20 cellular contexts compared by ENCODE assay signal in the genomic region with DNA sequence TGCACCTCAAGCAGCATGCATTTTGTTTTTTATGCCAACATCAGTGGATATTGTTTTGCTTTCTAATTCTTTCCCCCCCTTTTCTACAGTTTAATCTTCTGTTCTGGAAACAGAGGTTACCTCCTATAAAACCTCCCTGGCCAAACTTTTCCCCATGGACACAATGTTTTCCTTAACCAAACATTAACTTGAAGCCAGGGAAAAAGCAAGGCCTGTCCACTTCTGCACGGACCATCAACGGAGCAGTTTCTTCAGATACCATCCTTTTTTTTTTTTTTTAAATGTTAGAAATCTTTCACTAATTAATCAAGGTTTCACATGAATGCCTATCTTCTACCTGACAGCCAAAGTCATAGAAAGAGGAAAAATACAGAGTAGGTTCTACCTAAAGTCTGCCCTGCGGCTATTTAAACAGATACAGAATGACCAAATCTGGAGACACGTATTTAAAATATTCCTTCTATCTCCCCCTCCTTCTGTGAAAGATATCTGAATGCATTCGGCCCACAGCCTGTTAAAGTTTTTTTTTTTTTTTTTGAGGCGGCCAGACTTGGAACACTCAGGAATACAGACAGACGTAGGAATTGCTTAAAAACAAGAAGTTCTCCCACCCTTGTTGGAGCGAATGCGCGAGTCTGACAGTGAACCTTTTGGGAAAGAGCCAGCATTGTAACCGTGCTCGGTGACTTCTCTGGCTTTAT.
DNase-seq lines count a peak whose midpoint lies in the region; ATAC-seq, FAIRE-seq and TF ChIP-seq lines count a peak whose summit lies in the region.
"Had no signal": no experiment of that assay in that cellular context is flagged by ENCODE, and none has a peak within 500 bp of the region (broad histone marks: within the 10 kb centered on the region; RNA-seq: fewer than 3 reads in every experiment).

No MANE protein-coding gene starts in this region.

- peak overlapping the region; percentile 36 for H3K9ac ChIP-seq in rectal smooth muscle tissue (ENCODE audit: low read length)

- DNase-seq in left ventricle myocardium superior (no peak), upper lobe of left lung (no peak), small intestine (no peak), nucleus accumbens (lab: John Stamatoyannopoulos, UW) (no peak), HuH-7.5 (ENCODE audit: low spot score) (no peak), iPS-NIHi7 (ENCODE audit: extremely low spot score) (no peak)
- DNase-seq: activated CD4-positive, alpha-beta T cell treated with anti-CD3 and anti-CD28 coated beads, Interleukin-2, amount 50 U/mL, for 1 hour; effector CD4-positive, alpha-beta T cell; EL; MM.1S; NCI-H1436 treated with DMSO at 0.1 percent for 48 hours; NCI-H510A treated with DMSO at 0.1 percent for 48 hours; stimulated activated CD4-positive, alpha-beta T cell treated with anti-CD3 and anti-CD28 coated beads, Interleukin-15, amount 100 ng/mL, for 24 hours; stimulated activated CD8-positive, alpha-beta memory T cell treated with anti-CD3 and anti-CD28 coated beads, Interleukin-4, amount 100 ng/mL, for 48 hours; T-helper 17 cell had no signal

- no peak for FAIRE-seq in small intestine (lab: Jason Lieb, UNC)
- FAIRE-seq: RCC 7860 had no signal

- no peaks in the 10 kb centered on the region for H3K9me3 ChIP-seq in esophagus (ENCODE audit: control insufficient read depth in 2 of 2, insufficient read depth in 1 of 2, low read depth in 1 of 2, low read length in 1 of 2)
- no peaks in the 10 kb centered on the region for H3K9me3 ChIP-seq in upper lobe of left lung
- no peaks in the 10 kb centered on the region for H3K9me3 ChIP-seq in small intestine (ENCODE audit: control insufficient read depth, low read depth)
- H3K9me3 ChIP-seq: HAP-1 had no signal

- peak overlapping the region; percentile 28 to 47 for H3K27ac ChIP-seq in esophagus (ENCODE audit: low read depth in 2 of 2, low read length in 1 of 2)
- H3K27ac ChIP-seq in rectal smooth muscle tissue (ENCODE audit: low read depth, low read length) = peak overlapping the region; percentile 85
- peak overlapping the region in 2 of 4 donors; percentile 49 to 58 for H3K27ac ChIP-seq in upper lobe of left lung
- H3K27ac ChIP-seq in small intestine (ENCODE audit: low read depth in 1 of 2, low read length in 1 of 2) = no peak overlapping the region

- H3K4me1 ChIP-seq in esophagus (ENCODE audit: control insufficient read depth in 2 of 2, insufficient read depth in 2 of 2, low read length in 1 of 2) = no peaks in the 10 kb centered on the region
- H3K4me1 ChIP-seq in rectal smooth muscle tissue (ENCODE audit: control insufficient read depth, insufficient read depth, low read length) = peaks cover 17% of the 10 kb centered on the region
- H3K4me1 ChIP-seq in upper lobe of left lung = no peaks in the 10 kb centered on the region
- no peaks in the 10 kb centered on the region for H3K4me1 ChIP-seq in small intestine (ENCODE audit: control insufficient read depth in 2 of 2, insufficient read depth in 1 of 2, low read depth in 1 of 2, low read length in 1 of 2)
- H3K4me1 ChIP-seq: HAP-1 had no signal

- no peak for TF ChIP-seq CTCF in upper lobe of left lung (IDR thresholded peaks at IDR 0.05)

- 80 to 87% methylated on average over 12 of the region's 12 CpGs for WGBS in esophagus, 2 donors
- 77 to 78% methylated on average over 12 of the region's 12 CpGs for WGBS in upper lobe of left lung, 2 donors
- 88 to 95% (median 94%) methylated on average over 12 of the region's 12 CpGs for WGBS in small intestine, 3 donors

- no peak for TF ChIP-seq EP300 in upper lobe of left lung (IDR thresholded peaks at IDR 0.05)

- H3K27me3 ChIP-seq in esophagus (ENCODE audit: control insufficient read depth in 1 of 2, insufficient read depth in 2 of 2, low read length in 2 of 2) = no peaks in the 10 kb centered on the region
- no peaks in the 10 kb centered on the region for H3K27me3 ChIP-seq in rectal smooth muscle tissue (ENCODE audit: control insufficient read depth, insufficient read depth, low read length)
- no peaks in the 10 kb centered on the region for H3K27me3 ChIP-seq in upper lobe of left lung
- no peaks in the 10 kb centered on the region for H3K27me3 ChIP-seq in small intestine (ENCODE audit: control insufficient read depth in 2 of 2, insufficient read depth in 2 of 2, low read length in 2 of 2)

- ATAC-seq in left ventricle myocardium superior (peak; percentile 36), upper lobe of left lung (ENCODE audit: low FRiP score in 2 of 2) (peak in 1 of 2 donors; percentile 14)
- ATAC-seq: activated naive CD4-positive, alpha-beta T cell treated with anti-CD3 and anti-CD28 coated beads, Interleukin-2, amount 50 U/mL, for 72 hours; T-helper 17 cell had no signal

- intact Hi-C loops in left ventricle myocardium superior (cut with micrococcal nuclease) = no loop called here

- H3K36me3 ChIP-seq in esophagus (ENCODE audit: control insufficient read depth in 2 of 2, insufficient read depth in 2 of 2, low read length in 1 of 2) (no peaks in the 10 kb centered on the region), rectal smooth muscle tissue (ENCODE audit: control insufficient read depth, insufficient read depth, low read length) (peaks cover 3% of the 10 kb centered on the region), upper lobe of left lung (peaks cover 0 to 29% (median 0%) of the 10 kb centered on the region in 4 donors), small intestine (ENCODE audit: control insufficient read depth in 2 of 2, insufficient read depth in 2 of 2, low read length in 2 of 2) (no peaks in the 10 kb centered on the region)
- H3K36me3 ChIP-seq: HAP-1 had no signal

- TF ChIP-seq POLR2A in upper lobe of left lung (IDR thresholded peaks at IDR 0.05) = no peak

- H3K4me3 ChIP-seq in esophagus (ENCODE audit: low read depth in 1 of 2, low read length in 2 of 2) (no peak overlapping the region), rectal smooth muscle tissue (ENCODE audit: low read length) (peak overlapping the region; percentile 64), upper lobe of left lung (peak overlapping the region in 3 of 4 donors; percentile 6 to 29 (median 27)), small intestine (ENCODE audit: low read depth in 1 of 2, low read length in 2 of 2) (no peak overlapping the region)
- H3K4me3 ChIP-seq: HAP-1 had no signal

Comparison
In these comparisons a context has a peak if more than half of its experiments do, and no peak if none do; other contexts are left out.
1. H3K27ac ChIP-seq: peak in esophagus (2 of 2) and rectal smooth muscle tissue (single experiment); none in small intestine (0 of 2).
2. H3K4me3 ChIP-seq: peak in rectal smooth muscle tissue (single experiment) and upper lobe of left lung (3 of 4); none in esophagus (0 of 2) and small intestine (0 of 2).